Comparison of ENCODE assay signal across 8 cellular contexts in the genomic region with DNA sequence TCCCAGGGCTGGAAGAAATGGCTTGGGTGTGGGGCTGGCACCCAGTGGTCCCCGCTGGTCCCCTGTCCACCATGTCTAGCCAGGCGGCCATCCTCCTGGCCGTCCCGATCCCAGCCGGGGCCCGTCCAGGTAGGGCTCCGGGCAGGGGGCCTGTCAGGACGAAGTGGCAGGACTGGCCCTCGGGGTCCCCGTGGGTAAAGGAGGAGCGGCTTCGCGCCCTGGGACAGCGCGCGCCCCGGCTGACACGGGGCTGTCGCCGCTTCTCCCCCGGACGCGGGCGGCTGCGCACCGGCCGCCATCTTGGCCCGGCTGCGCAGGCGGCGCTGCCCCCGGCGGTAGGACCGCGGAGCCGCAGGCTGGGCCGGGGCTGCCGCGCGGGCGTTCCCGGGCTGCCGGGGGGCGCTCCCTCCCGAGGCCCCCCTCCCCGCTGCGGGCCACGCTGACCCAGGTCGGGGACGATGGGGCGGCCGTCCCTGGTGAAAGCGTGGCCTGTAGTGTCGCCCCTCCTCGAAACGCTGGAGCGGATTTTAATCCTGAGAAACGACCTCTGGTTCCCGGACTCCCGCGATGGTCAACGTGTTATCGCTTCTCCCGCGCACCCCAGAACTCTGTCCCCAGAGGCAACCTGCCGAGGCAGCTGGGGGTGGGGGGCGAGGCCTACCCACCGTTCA.
DNase-seq lines count a peak whose midpoint lies in the region; ATAC-seq, FAIRE-seq and TF ChIP-seq lines count a peak whose summit lies in the region.

No MANE protein-coding gene starts in this region.

- H3K79me2 ChIP-seq in keratinocyte (ENCODE audit: control insufficient read depth, insufficient read depth, low read length) = no peaks in the 10 kb centered on the region

- peak overlapping the region; percentile 50 for H3K9ac ChIP-seq in keratinocyte (ENCODE audit: control insufficient read depth, extremely low read depth, insufficient read depth, low read length)

- H4K20me1 ChIP-seq in keratinocyte (ENCODE audit: control insufficient read depth, extremely low read depth, insufficient read depth, low read length) = no peaks in the 10 kb centered on the region

- peaks cover 23% of the 10 kb centered on the region for H3K4me1 Mint-ChIP-seq in brain
- H3K4me1 Mint-ChIP-seq in stimulated activated naive B cell treated with anti-CD40 and anti-IgM and Interleukin-4, amounts not matched to agents 10 μg/mL and 1 μg/mL and 100 μg/mL, for 72 hours = peaks cover 5 to 23% of the 10 kb centered on the region in 2 donors

- H2AFZ ChIP-seq in keratinocyte (ENCODE audit: control insufficient read depth, low read length) = peak overlapping the region; percentile 76

- H3K9me3 Mint-ChIP-seq in brain = peaks cover 0 to 6% (median 0%) of the 10 kb centered on the region in 5 experiments
- no peaks in the 10 kb centered on the region for H3K9me3 Mint-ChIP-seq in stimulated activated naive B cell treated with anti-CD40 and anti-IgM and Interleukin-4, amounts not matched to agents 10 μg/mL and 1 μg/mL and 100 μg/mL, for 72 hours

- H3K27me3 Mint-ChIP-seq in brain = peaks cover 21% of the 10 kb centered on the region
- peaks cover 0 to 22% of the 10 kb centered on the region in 2 donors for H3K27me3 Mint-ChIP-seq in stimulated activated naive B cell treated with anti-CD40 and anti-IgM and Interleukin-4, amounts not matched to agents 10 μg/mL and 1 μg/mL and 100 μg/mL, for 72 hours

- H3K9me1 ChIP-seq in keratinocyte (ENCODE audit: control insufficient read depth, extremely low read depth, insufficient read depth, low read length) = no peaks in the 10 kb centered on the region

- H3K27me3 ChIP-seq in keratinocyte (ENCODE audit: control insufficient read depth, extremely low read depth, insufficient read depth, low read length) = peaks cover 28% of the 10 kb centered on the region
- H3K27me3 ChIP-seq in SJCRH30 = no peaks in the 10 kb centered on the region

- H3K9me3 ChIP-seq in keratinocyte (ENCODE audit: control insufficient read depth, low read depth, low read length) (no peaks in the 10 kb centered on the region), SJCRH30 (replicated peaks) (no peaks in the 10 kb centered on the region)

- peak; percentile 43 to 53 for ATAC-seq in stimulated activated naive B cell treated with anti-CD40 and anti-IgM and Interleukin-4, amounts not matched to agents 10 μg/mL and 1 μg/mL and 100 μg/mL, for 72 hours (replicated peaks)

- peak overlapping the region; percentile 77 to 86 (median 79) for H3K4me3 Mint-ChIP-seq in brain
- H3K4me3 Mint-ChIP-seq in stimulated activated naive B cell treated with anti-CD40 and anti-IgM and Interleukin-4, amounts not matched to agents 10 μg/mL and 1 μg/mL and 100 μg/mL, for 72 hours = peak overlapping the region; percentile 60 to 81

- H3K4me1 ChIP-seq in keratinocyte (ENCODE audit: control insufficient read depth, extremely low read depth, insufficient read depth, low read length) (peaks cover 6% of the 10 kb centered on the region), SJCRH30 (no peaks in the 10 kb centered on the region)

- DNase-seq in NCI-H1417 (lab: John Stamatoyannopoulos, UW) = peak; percentile 9 to 76 (median 68)
- no peak for DNase-seq in NCI-H1417 treated with DMSO at 0.1 percent for 48 hours (lab: John Stamatoyannopoulos, UW)
- DNase-seq in Jurkat, Clone E6-1 (ENCODE audit: low read depth, low spot score) = no peak
- no peak for DNase-seq in keratinocyte (ENCODE audit: low read depth, low spot score)
- no peak for DNase-seq in stimulated activated naive B cell treated with anti-CD40 and anti-IgM and Interleukin-4, amounts not matched to agents 10 μg/mL and 1 μg/mL and 100 μg/mL, for 72 hours
- DNase-seq in SJCRH30 = no peak
- no peak for DNase-seq in occipital lobe (lab: John Stamatoyannopoulos, UW)

- TF ChIP-seq CTCF in brain (conservative IDR thresholded peaks at IDR 0.05) (peak; percentile 16 to 33), keratinocyte (optimal IDR thresholded peaks at IDR 0.05 in 1 of 3, IDR thresholded peaks at IDR 0.05 in 1 of 3, conservative IDR thresholded peaks at IDR 0.05 in 1 of 3; ENCODE audit: extremely low read depth in 1 of 3, insufficient read depth in 2 of 3, low read length in 3 of 3) (no peak)

- no peak for FAIRE-seq in keratinocyte (lab: Jason Lieb, UNC)

- H3K27ac ChIP-seq in keratinocyte (ENCODE audit: control insufficient read depth, insufficient read depth, low read length) = no peak overlapping the region
- no peak overlapping the region for H3K27ac ChIP-seq in SJCRH30

- H3K36me3 Mint-ChIP-seq in brain = no peaks in the 10 kb centered on the region
- H3K36me3 Mint-ChIP-seq in stimulated activated naive B cell treated with anti-CD40 and anti-IgM and Interleukin-4, amounts not matched to agents 10 μg/mL and 1 μg/mL and 100 μg/mL, for 72 hours = peaks cover 0 to 3% of the 10 kb centered on the region in 2 donors

- peak overlapping the region; percentile 55 for H3K4me3 ChIP-seq in Jurkat, Clone E6-1 (ENCODE audit: low read length)
- H3K4me3 ChIP-seq in keratinocyte (ENCODE audit: control insufficient read depth in 2 of 3, extremely low read depth in 1 of 3, insufficient read depth in 2 of 3, low read depth in 1 of 3, low read length in 3 of 3) = peak overlapping the region; percentile 25 to 54 (median 42)
- no peak overlapping the region for H3K4me3 ChIP-seq in SJCRH30

- peak overlapping the region; percentile 60 for H3K4me2 ChIP-seq in keratinocyte (ENCODE audit: control insufficient read depth, extremely low read depth, insufficient read depth, low read depth, low read length)

- dilution Hi-C loops in keratinocyte (cut with MboI; ENCODE audit: extremely low pct_ligation_motif_present, low sequenced_read_pairs) = no loop called here

- peak overlapping the region in 4 of 5 experiments; percentile 71 to 84 (median 76) for H3K27ac Mint-ChIP-seq in brain
- peak overlapping the region; percentile 62 for H3K27ac Mint-ChIP-seq in stimulated activated naive B cell treated with anti-CD40 and anti-IgM and Interleukin-4, amounts not matched to agents 10 μg/mL and 1 μg/mL and 100 μg/mL, for 72 hours

- H3K36me3 ChIP-seq in keratinocyte (ENCODE audit: control insufficient read depth in 2 of 2, extremely low read depth in 1 of 2, insufficient read depth in 2 of 2, low read length in 2 of 2) = no peaks in the 10 kb centered on the region
- no peaks in the 10 kb centered on the region for H3K36me3 ChIP-seq in SJCRH30

Comparison
In these comparisons a context has a peak if more than half of its experiments do, and no peak if none do; other contexts are left out.
1. DNase-seq: peak in NCI-H1417 (3 of 3); none in NCI-H1417 treated with DMSO at 0.1 percent for 48 hours (single experiment), Jurkat, Clone E6-1 (single experiment), keratinocyte (single experiment), stimulated activated naive B cell treated with anti-CD40 and anti-IgM and Interleukin-4, amounts not matched to agents 10 μg/mL and 1 μg/mL and 100 μg/mL, for 72 hours (single experiment), SJCRH30 (0 of 2) and occipital lobe (single experiment).
2. CTCF ChIP-seq: peak in brain (2 of 2); none in keratinocyte (0 of 3).